8 cellular contexts compared by ENCODE assay signal in the genomic region with DNA sequence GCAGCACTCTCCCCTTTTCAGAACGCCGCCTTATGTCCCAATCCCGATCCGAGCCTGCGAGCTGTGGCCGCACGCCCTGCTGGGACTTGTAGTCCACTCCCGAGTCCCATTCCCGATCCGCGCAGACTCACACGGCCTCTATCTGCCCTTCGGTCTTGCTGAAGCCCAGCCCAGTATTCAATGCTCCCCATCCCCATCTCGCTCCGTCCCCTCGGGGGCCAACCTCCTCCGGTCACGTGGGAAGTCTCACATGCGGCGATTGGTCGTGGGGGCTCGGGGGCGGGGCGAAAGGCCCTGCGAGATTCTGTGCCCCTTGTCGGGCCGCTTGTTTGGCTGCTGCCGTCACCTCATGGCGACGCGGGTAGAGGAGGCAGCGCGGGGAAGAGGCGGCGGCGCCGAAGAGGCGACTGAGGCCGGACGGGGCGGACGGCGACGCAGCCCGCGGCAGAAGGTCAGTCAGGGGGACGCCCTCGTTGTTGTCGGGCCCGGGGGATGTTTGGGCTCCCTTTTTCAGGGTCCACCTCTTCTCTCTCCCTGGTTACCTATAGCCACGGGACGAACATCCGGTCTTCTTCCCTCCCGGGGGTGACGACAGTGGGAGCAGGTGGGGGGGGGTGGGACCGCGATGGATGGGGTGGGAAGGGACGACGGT. TPM values are rescaled to one million over a fixed set of nuclear protein-coding genes. Genes with fewer than 3 reads are reported as not detected.
DNase-seq lines count a peak whose midpoint lies in the region; ATAC-seq and TF ChIP-seq lines count a peak whose summit lies in the region.

A gene (plus strand): TSS at position 328 of the 652 bp plus-strand sequence. CDS start 22 bp downstream, at position 350.

- peak; percentile 99 for DNase-seq in DMS53 (lab: John Stamatoyannopoulos, UW)
- peak; percentile 86 for DNase-seq in KG1 (lab: John Stamatoyannopoulos, UW)
- peak; percentile 84 for DNase-seq in Panc1 (ENCODE audit: low read depth, low spot score)
- peak; percentile 97 for DNase-seq in activated T-cell treated with anti-CD3 and anti-CD28 coated beads, Interleukin-2, amount 50 U/mL, for 4 hours
- peak; percentile 98 for DNase-seq in erythroblast (lab: John Stamatoyannopoulos, UW)
- peak; percentile 91 for DNase-seq in stimulated activated CD8-positive, alpha-beta memory T cell treated with anti-CD3 and anti-CD28 coated beads, Interleukin-4, amount 100 ng/mL, for 48 hours

- H3K9me3 Mint-ChIP-seq in activated T-cell treated with anti-CD3 and anti-CD28 coated beads, Interleukin-2, amount 50 U/mL, for 4 hours = no peaks in the 10 kb centered on the region

- H3K27ac ChIP-seq in Panc1 (ENCODE audit: low read length) (peak within 1 kb of the TSS; percentile 29; the same call in 1 of the 2 replicates), mucosa of rectum (ENCODE audit: low read depth in 2 of 2, low read length in 2 of 2) (peak within 1 kb of the TSS; percentile 85 to 87)

- H3K36me3 ChIP-seq in Panc1 (ENCODE audit: control insufficient read depth, insufficient read depth, low read length) = no peaks in the 10 kb centered on the region; the same call in 1 of the 2 replicates
- H3K36me3 ChIP-seq in mucosa of rectum (ENCODE audit: control insufficient read depth in 2 of 2, insufficient read depth in 2 of 2, low read length in 2 of 2) = no peaks in the 10 kb centered on the region

- H3K27me3 ChIP-seq in Panc1 (ENCODE audit: control insufficient read depth, insufficient read depth, low read length) (no peaks in the 10 kb centered on the region), mucosa of rectum (ENCODE audit: control insufficient read depth in 2 of 2, insufficient read depth in 2 of 2, low read length in 2 of 2) (no peaks in the 10 kb centered on the region)

- peak; percentile 76 for TF ChIP-seq POLR2A in erythroblast (IDR thresholded peaks at IDR 0.05; ENCODE audit: low read length)

- H3K4me1 ChIP-seq in Panc1 (ENCODE audit: control insufficient read depth, insufficient read depth, low read length) = no peaks in the 10 kb centered on the region
- H3K4me1 ChIP-seq in mucosa of rectum (ENCODE audit: control insufficient read depth in 2 of 2, insufficient read depth in 2 of 2, low read length in 2 of 2) = peaks cover 3 to 5% of the 10 kb centered on the region in 2 donors

- POLR2A ChIA-PET in Panc1 (lab: Charles Lee) = no interaction called here

- H3K4me3 ChIP-seq in Panc1 (ENCODE audit: low read depth in 2 of 2, low read length in 2 of 2) = peak within 1 kb of the TSS; percentile 60 to 71
- H3K4me3 ChIP-seq in mucosa of rectum (ENCODE audit: low read length in 2 of 2) = peak within 1 kb of the TSS; percentile 88 to 96

- CTCF ChIA-PET in Panc1 (lab: Charles Lee) = interaction anchor here (0.7 kb wide), 1 partner anchor 1008 kb away, joined by 3 read pairs; no protein-coding TSS in a partner anchor

- H3K9ac ChIP-seq in mucosa of rectum (ENCODE audit: low read depth in 1 of 2, low read length in 2 of 2) = peak within 1 kb of the TSS; percentile 77 to 79

- H3K4me1 Mint-ChIP-seq in activated T-cell treated with anti-CD3 and anti-CD28 coated beads, Interleukin-2, amount 50 U/mL, for 4 hours (ENCODE audit: low read depth) = peaks cover 16% of the 10 kb centered on the region

- in situ Hi-C loops in Panc1 (cut with HindIII; ENCODE audit: low pct_unique_long_range_greater_than_20kb, low sequenced_read_pairs) = no loop called here

- intact Hi-C loops in Panc1 (cut with micrococcal nuclease; ENCODE audit: unreplicated experiment) = no loop called here

- no peak for TF ChIP-seq CTCF in Panc1 (IDR thresholded peaks at IDR 0.05)

- H3K4me3 Mint-ChIP-seq in activated T-cell treated with anti-CD3 and anti-CD28 coated beads, Interleukin-2, amount 50 U/mL, for 4 hours = peak within 1 kb of the TSS; percentile 91

- H3K27me3 Mint-ChIP-seq in activated T-cell treated with anti-CD3 and anti-CD28 coated beads, Interleukin-2, amount 50 U/mL, for 4 hours (ENCODE audit: low read depth) = no peaks in the 10 kb centered on the region

- ATAC-seq in GM21723 (IDR thresholded peaks at IDR 0.05; ENCODE audit: unreplicated experiment) (peak; percentile 99), Panc1 (peak; percentile 99)
- peak; percentile 95 to 96 for ATAC-seq in activated T-cell treated with anti-CD3 and anti-CD28 coated beads, Interleukin-2, amount 50 U/mL, for 4 hours

- BruUV-seq in Panc1 (replicated peaks; lab: Mats Ljungman, UMichigan) = no TSS peak

- H3K36me3 Mint-ChIP-seq in activated T-cell treated with anti-CD3 and anti-CD28 coated beads, Interleukin-2, amount 50 U/mL, for 4 hours (ENCODE audit: insufficient read depth) = no peaks in the 10 kb centered on the region

- H3K9me3 ChIP-seq in Panc1 (ENCODE audit: control insufficient read depth, insufficient read depth, low read depth, low read length) = no peaks in the 10 kb centered on the region
- H3K9me3 ChIP-seq in mucosa of rectum (ENCODE audit: control insufficient read depth in 2 of 2, low read length in 2 of 2) = no peaks in the 10 kb centered on the region

RNA-seq across cellular contexts. Expression of the gene that starts here (rescaled TPM):
- total RNA-seq in Panc1 (2021; ENCODE audit: unreplicated experiment) = 10.2 TPM
- polyA plus RNA-seq in Panc1 (2012; ENCODE audit: insufficient read length) = 5.4 TPM
- total RNA-seq in activated T-cell treated with anti-CD3 and anti-CD28 coated beads, Interleukin-2, amount 50 U/mL, for 4 hours = 10 to 100 TPM; 30.6 to 46.1 (median 31.3) TPM

Comparison
In these comparisons a context has a peak if more than half of its experiments do, and no peak if none do; other contexts are left out.
1. Peak in every context shown above with its lines: DNase-seq, ATAC-seq, H3K4me3 ChIP-seq and H3K27ac ChIP-seq.